ENCODE assay signal across 2 cellular contexts in genomic region chr3:133673746-133674145, GRCh38.
A peak's percentile ranks its signal among the peaks of the same experiment; 100 is the strongest.
TF ChIP-seq lines count a peak whose summit lies in the region.

No MANE protein-coding gene starts in this region.

TF ChIP-seq in H1, 55 proteins besides CTCF, POLR2A, EP300 and RAD21:
- TF ChIP-seq BACH1 (IDR thresholded peaks at IDR 0.05; ENCODE audit: low read length) (no peak), YY1 (IDR thresholded peaks at IDR 0.05; ENCODE audit: low read depth, low read length) (no peak)

TF ChIP-seq in HepG2, 621 proteins besides CTCF, POLR2A, EP300 and RAD21:
- TF ChIP-seq HES4 (CRISPR knock-in tag; IDR thresholded peaks at IDR 0.05; ENCODE audit: borderline replicate concordance) (no peak), SUZ12 (IDR thresholded peaks at IDR 0.05; ENCODE audit: low read depth, low read length) (no peak), ZSCAN25 (CRISPR knock-in tag; IDR thresholded peaks at IDR 0.05) (peak; percentile 61; the same call in 1 of the 2 replicates), ZBTB33 (CRISPR knock-in tag; IDR thresholded peaks at IDR 0.05) (peak; percentile 64), DR1 (CRISPR knock-in tag; IDR thresholded peaks at IDR 0.05) (0 out of 2 replicates have a peak, but pooled peaks have one; percentile 22), MXD3 (CRISPR knock-in tag; IDR thresholded peaks at IDR 0.05) (no peak), TGIF2 (CRISPR knock-in tag; IDR thresholded peaks at IDR 0.05) (no peak), RARA (CRISPR knock-in tag; IDR thresholded peaks at IDR 0.05) (peak; percentile 65), ZBTB25 (CRISPR knock-in tag; IDR thresholded peaks at IDR 0.05) (no peak), ELF1 (CRISPR knock-in tag; IDR thresholded peaks at IDR 0.05) (no peak)
